23 cellular contexts compared by ENCODE assay signal in the genomic region with DNA sequence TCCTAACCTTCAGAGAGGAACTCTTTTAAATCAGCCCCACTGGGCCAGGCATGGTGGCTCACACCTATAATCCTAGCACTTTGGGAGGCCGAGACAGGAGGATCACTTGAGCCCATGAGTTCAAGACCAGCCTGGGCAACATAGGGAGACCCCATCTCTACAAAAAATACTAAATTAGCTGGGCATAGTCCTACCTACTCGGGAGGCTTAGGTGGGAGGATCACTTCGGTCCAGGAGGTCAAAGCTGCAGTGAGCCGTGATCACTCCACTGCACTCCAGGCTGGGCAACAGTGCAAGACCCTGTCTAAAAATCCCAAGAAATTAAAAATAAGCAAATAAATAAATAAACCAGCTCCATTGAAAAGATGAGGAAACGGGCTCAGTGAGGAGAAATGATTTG. TPM values are rescaled to one million over a fixed set of nuclear protein-coding genes. Genes with fewer than 3 reads are reported as not detected.
A peak's percentile ranks its signal among the peaks of the same experiment; 100 is the strongest.
DNase-seq lines count a peak whose midpoint lies in the region; ATAC-seq and TF ChIP-seq lines count a peak whose summit lies in the region.
"Had no signal": no experiment of that assay in that cellular context is flagged by ENCODE, and none has a peak within 500 bp of the region (broad histone marks: within the 10 kb centered on the region; RNA-seq: fewer than 3 reads in every experiment).

No MANE protein-coding gene starts in this region.

- H3K4me1 ChIP-seq in HEK293 (ENCODE audit: control insufficient read depth, insufficient read depth, low read length) (no peaks in the 10 kb centered on the region; the same call in 1 of the 2 replicates), neuronal stem cell (ENCODE audit: control insufficient read depth in 2 of 2, insufficient read depth in 1 of 2, low read depth in 1 of 2, low read length in 2 of 2) (peaks cover 0 to 35% of the 10 kb centered on the region in 2 donors)
- H3K4me1 ChIP-seq: BE2C, BLaER1 had no signal

- no peak overlapping the region for H3K23ac ChIP-seq in neuronal stem cell (ENCODE audit: low read depth, low read length, poor library complexity)

- H3K14ac ChIP-seq in neuronal stem cell (ENCODE audit: low read length): no peak overlapping the region

- H3K4me1 Mint-ChIP-seq in WTC11: peaks cover 12% of the 10 kb centered on the region
- H3K4me1 Mint-ChIP-seq: CD14-positive monocyte had no signal

- H3K9me3 ChIP-seq in HEK293 (ENCODE audit: control insufficient read depth, insufficient read depth, low read depth, low read length) (no peaks in the 10 kb centered on the region), neuronal stem cell (replicated peaks in 1 of 2; ENCODE audit: control insufficient read depth in 2 of 2, insufficient read depth in 1 of 2, low read depth in 1 of 2, low read length in 2 of 2) (no peaks in the 10 kb centered on the region)
- H3K9me3 ChIP-seq: BE2C, BLaER1 had no signal

- peaks cover 52% of the 10 kb centered on the region for H3K27me3 Mint-ChIP-seq in WTC11 (ENCODE audit: low read depth)

- H3K4me3 ChIP-seq in HEK293 (ENCODE audit: low read depth, low read length) (no peak overlapping the region), neuronal stem cell (ENCODE audit: low read length in 2 of 2) (no peak overlapping the region)
- H3K4me3 ChIP-seq: BLaER1, GM12878 had no signal

- H3K4me2 ChIP-seq in neuronal stem cell (ENCODE audit: insufficient read depth, low read length, poor library complexity, severe bottlenecking): no peak overlapping the region
- H3K4me2 ChIP-seq: BLaER1 had no signal

- no CpG with 5 or more reads among the region's 5 CpGs for WGBS in neuronal stem cell (ENCODE audit: extremely low coverage in 2 of 2, insufficient read length in 2 of 2, insufficient replicate concordance in 1 of 2), 2 donors

- no peak overlapping the region for H2BK120ac ChIP-seq in neuronal stem cell (ENCODE audit: low read depth, low read length)

- no peak overlapping the region for H3K27ac Mint-ChIP-seq in WTC11
- H3K27ac Mint-ChIP-seq: CD14-positive monocyte; CD4-positive, alpha-beta memory T cell had no signal

- CTCF ChIA-PET in HEK293 (lab: Yijun Ruan, JAX) (interaction anchor here (0.7 to 3.5 kb wide), 4 partner anchors 11 to 433 kb away, joined by 3 to 18 read pairs (median 6); no protein-coding TSS in a partner anchor), WTC11 (lab: Charles Lee) (interaction anchor here (1.7 to 5.6 kb wide), 5 partner anchors 9 to 305 kb away, joined by 6 to 34 read pairs (median 14); no protein-coding TSS in a partner anchor), HEK293T (lab: Yijun Ruan, JAX) (no interaction called here)

- H3K79me1 ChIP-seq in neuronal stem cell (ENCODE audit: low read depth, low read length): no peaks in the 10 kb centered on the region

- ATAC-seq in WTC11: no peak
- ATAC-seq: GM12878 had no signal

- H4K91ac ChIP-seq in neuronal stem cell (ENCODE audit: low read depth, low read length, poor library complexity): no peak overlapping the region

- H3K4me3 Mint-ChIP-seq in WTC11: no peak overlapping the region
- H3K4me3 Mint-ChIP-seq: CD4-positive, alpha-beta memory T cell; CD4-positive, CD25-positive, alpha-beta regulatory T cell; CD8-positive, alpha-beta memory T cell had no signal

- no peak overlapping the region for H3K18ac ChIP-seq in neuronal stem cell (ENCODE audit: low read length)

- no peak overlapping the region for H2BK12ac ChIP-seq in neuronal stem cell (ENCODE audit: low read length)

- POLR2A ChIA-PET in HEK293 (lab: Yijun Ruan, JAX) (interaction anchor here (0.5 kb wide), 1 partner anchor 69 kb away, joined by 4 read pairs; no protein-coding TSS in a partner anchor), WTC11 (lab: Charles Lee) (interaction anchor here (0.6 kb wide), 1 partner anchor 31 kb away, joined by 3 read pairs; no protein-coding TSS in a partner anchor), HEK293T (lab: Yijun Ruan, JAX) (interaction anchor here (1.0 kb wide), 1 partner anchor 124 kb away, joined by 3 read pairs; no protein-coding TSS in a partner anchor)

- no peak overlapping the region for H2BK5ac ChIP-seq in neuronal stem cell (ENCODE audit: low read length)

- H3K27ac ChIP-seq in HEK293 (ENCODE audit: extremely low read depth, low read depth, low read length): no peak overlapping the region
- H3K27ac ChIP-seq in neuronal stem cell (replicated peaks; ENCODE audit: low read length): no peak overlapping the region
- H3K27ac ChIP-seq: BLaER1 had no signal

- H2AFZ ChIP-seq in neuronal stem cell (ENCODE audit: low read length): no peak overlapping the region

- peaks cover 0 to 80% (median 18%) of the 10 kb centered on the region in 3 experiments for H3K27me3 ChIP-seq in neuronal stem cell (ENCODE audit: control insufficient read depth in 3 of 3, insufficient read depth in 3 of 3, low read depth in 1 of 3, low read length in 3 of 3)
- H3K27me3 ChIP-seq: BE2C had no signal

- no peak for TF ChIP-seq CTCF in HEK293 (tag by site-specific recombination; IDR thresholded peaks at IDR 0.05)
- no peak for TF ChIP-seq CTCF in WTC11 (IDR thresholded peaks at IDR 0.05)

- no peak for DNase-seq in WTC11 (ENCODE audit: low spot score)
- no peak for DNase-seq in neuronal stem cell (ENCODE audit: low spot score)
- DNase-seq in medulla oblongata (ENCODE audit: extremely low spot score): no peak
- DNase-seq in HEK293T (ENCODE audit: extremely low spot score): no peak
- DNase-seq: 8988T; ACHN; BE2C; C1 segment of cervical spinal cord; CD4-positive, alpha-beta memory T cell; CD4-positive, CD25-positive, alpha-beta regulatory T cell; CD8-positive, alpha-beta memory T cell; COR-L47; DMS 273 treated with DMSO at 0.1 percent for 48 hours; DMS153; DMS53; DMS79; DND-41; EL; GDM1 had no signal

- no peak overlapping the region for H2BK15ac ChIP-seq in neuronal stem cell (ENCODE audit: low read length)

- H3K36me3 Mint-ChIP-seq in WTC11: no peaks in the 10 kb centered on the region
- H3K36me3 Mint-ChIP-seq: CD14-positive monocyte; CD4-positive, alpha-beta memory T cell; CD4-positive, CD25-positive, alpha-beta regulatory T cell had no signal

- no peak overlapping the region for H3K4ac ChIP-seq in neuronal stem cell (ENCODE audit: low read length)

- H3K9ac ChIP-seq in neuronal stem cell (ENCODE audit: low read depth, low read length, poor library complexity): no peak overlapping the region
- H3K9ac ChIP-seq: BLaER1 had no signal

- peak overlapping the region; percentile 6 for H2AK5ac ChIP-seq in neuronal stem cell (ENCODE audit: low read depth, low read length)

- H3K9me3 Mint-ChIP-seq in WTC11: no peaks in the 10 kb centered on the region
- H3K9me3 Mint-ChIP-seq: CD4-positive, alpha-beta memory T cell; CD8-positive, alpha-beta memory T cell had no signal

- H3K36me3 ChIP-seq in HEK293 (ENCODE audit: control insufficient read depth in 2 of 2, insufficient read depth in 1 of 2, low read length in 2 of 2) (no peaks in the 10 kb centered on the region), neuronal stem cell (replicated peaks in 1 of 2; ENCODE audit: control insufficient read depth in 2 of 2, insufficient read depth in 2 of 2, low read length in 2 of 2) (no peaks in the 10 kb centered on the region)
- H3K36me3 ChIP-seq: BE2C, BLaER1 had no signal

- H4K8ac ChIP-seq in neuronal stem cell (ENCODE audit: low read depth, low read length): no peak overlapping the region

TF ChIP-seq in HEK293, 187 proteins besides CTCF, POLR2A, EP300 and RAD21 (continues in another document):
- peak; percentile 98 for TF ChIP-seq ZNF121 (tag by site-specific recombination; IDR thresholded peaks at IDR 0.05)
- no peak for TF ChIP-seq ZNF621 (tag by site-specific recombination; IDR thresholded peaks at IDR 0.05)
- no peak for TF ChIP-seq HOXC10 (CRISPR knock-in tag; IDR thresholded peaks at IDR 0.05)

TF ChIP-seq in WTC11, 78 proteins besides CTCF, POLR2A, EP300 and RAD21 (continues in another document):
- TF ChIP-seq, protein P1, sequence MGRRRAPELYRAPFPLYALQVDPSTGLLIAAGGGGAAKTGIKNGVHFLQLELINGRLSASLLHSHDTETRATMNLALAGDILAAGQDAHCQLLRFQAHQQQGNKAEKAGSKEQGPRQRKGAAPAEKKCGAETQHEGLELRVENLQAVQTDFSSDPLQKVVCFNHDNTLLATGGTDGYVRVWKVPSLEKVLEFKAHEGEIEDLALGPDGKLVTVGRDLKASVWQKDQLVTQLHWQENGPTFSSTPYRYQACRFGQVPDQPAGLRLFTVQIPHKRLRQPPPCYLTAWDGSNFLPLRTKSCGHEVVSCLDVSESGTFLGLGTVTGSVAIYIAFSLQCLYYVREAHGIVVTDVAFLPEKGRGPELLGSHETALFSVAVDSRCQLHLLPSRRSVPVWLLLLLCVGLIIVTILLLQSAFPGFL (CRISPR knock-in tag; IDR thresholded peaks at IDR 0.05; ENCODE audit: borderline replicate concordance): no peak

TF ChIP-seq in HEK293T, 16 proteins besides CTCF, POLR2A, EP300 and RAD21:
- TF ChIP-seq FOXK2 (IDR thresholded peaks at IDR 0.05) (no peak), L3MBTL2 (conservative IDR thresholded peaks at IDR 0.05) (no peak), BHLHE40 (IDR thresholded peaks at IDR 0.05; ENCODE audit: borderline replicate concordance) (no peak), CTBP1 (IDR thresholded peaks at IDR 0.05; ENCODE audit: borderline replicate concordance) (no peak), FOXA1 (IDR thresholded peaks at IDR 0.05) (no peak), SUZ12 (IDR thresholded peaks at IDR 0.05) (no peak), FOXM1 (IDR thresholded peaks at IDR 0.05; ENCODE audit: borderline replicate concordance) (no peak), ZNF384 (IDR thresholded peaks at IDR 0.05) (no peak), HDGF (IDR thresholded peaks at IDR 0.05; ENCODE audit: borderline replicate concordance) (no peak), TARDBP (IDR thresholded peaks at IDR 0.05) (no peak), NFRKB (IDR thresholded peaks at IDR 0.05) (no peak), ELF4 (IDR thresholded peaks at IDR 0.05) (no peak), ARNT (IDR thresholded peaks at IDR 0.05) (no peak)
- TF ChIP-seq, protein P2, sequence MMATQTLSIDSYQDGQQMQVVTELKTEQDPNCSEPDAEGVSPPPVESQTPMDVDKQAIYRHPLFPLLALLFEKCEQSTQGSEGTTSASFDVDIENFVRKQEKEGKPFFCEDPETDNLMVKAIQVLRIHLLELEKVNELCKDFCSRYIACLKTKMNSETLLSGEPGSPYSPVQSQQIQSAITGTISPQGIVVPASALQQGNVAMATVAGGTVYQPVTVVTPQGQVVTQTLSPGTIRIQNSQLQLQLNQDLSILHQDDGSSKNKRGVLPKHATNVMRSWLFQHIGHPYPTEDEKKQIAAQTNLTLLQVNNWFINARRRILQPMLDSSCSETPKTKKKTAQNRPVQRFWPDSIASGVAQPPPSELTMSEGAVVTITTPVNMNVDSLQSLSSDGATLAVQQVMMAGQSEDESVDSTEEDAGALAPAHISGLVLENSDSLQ (IDR thresholded peaks at IDR 0.05): no peak
TF ChIP-seq in HEK293T: peak in this region for 0.

RNA-seq across cellular contexts. Expression of a gene that starts 45.2 kb away (rescaled TPM):
- 14.3 to 17.3 TPM (median 16.8 TPM) in 3 replicates for total RNA-seq in WTC11 (2021)
- polyA plus RNA-seq in neuronal stem cell (2013, experiment 1 of 2): 9.2 TPM
- 8.8 TPM for polyA plus RNA-seq in neuronal stem cell (2013, experiment 2 of 2)
